ENCODE assay signal across 19 cellular contexts in genomic region chr16:80691111-80691761, GRCh38.
"Had no signal": no experiment of that assay in that cellular context is flagged by ENCODE, and none has a peak within 500 bp of the region (broad histone marks: within the 10 kb centered on the region; RNA-seq: fewer than 3 reads in every experiment).

No MANE protein-coding gene starts in this region.

- H3K9me3 ChIP-seq: adrenal gland, right lobe of liver, tibial artery had no signal

- H3K4me1 ChIP-seq: adrenal gland, left ventricle myocardium inferior, right lobe of liver, tibial artery had no signal

- ATAC-seq: activated naive CD4-positive, alpha-beta T cell treated with anti-CD3 and anti-CD28 coated beads, Interleukin-2, amount 50 U/mL, for 72 hours; effector memory CD8-positive, alpha-beta T cell; right lobe of liver had no signal

- H3K36me3 ChIP-seq: adrenal gland, cardiac muscle cell, left ventricle myocardium inferior, right lobe of liver, tibial artery had no signal

- FAIRE-seq: frontal cortex, keratinocyte had no signal

- DNase-seq: activated CD4-positive, alpha-beta memory T cell treated with anti-CD3 and anti-CD28 coated beads, Interleukin-2, amount 10 ng/mL, durations not matched to agents 7 days and 5 days; activated CD4-positive, alpha-beta T cell treated with anti-CD3 and anti-CD28 coated beads for 48 hours; activated CD4-positive, CD25-positive, alpha-beta regulatory T cell; activated CD8-positive, alpha-beta memory T cell treated with anti-CD3 and anti-CD28 coated beads, Interleukin-2, amount 50 U/mL, for 48 hours; activated gamma-delta T cell treated with Interleukin-2 at 50 U/mL for 16 hours; adrenal gland; effector memory CD8-positive, alpha-beta T cell; hypothalamus; left ventricle myocardium inferior; mammary epithelial cell; right lobe of liver; stimulated activated naive CD4-positive, alpha-beta T cell; substantia nigra; T1000; tibial artery had no signal

- H3K4me3 ChIP-seq: adrenal gland, cardiac muscle cell, left ventricle myocardium inferior, right lobe of liver, tibial artery had no signal

- H3K27ac ChIP-seq: adrenal gland, cardiac muscle cell, left ventricle myocardium inferior, right lobe of liver, tibial artery had no signal

- H3K27me3 ChIP-seq: adrenal gland, cardiac muscle cell, right lobe of liver, tibial artery had no signal
